In genomic region chr12:97561321-97562230, GRCh38 we compare ENCODE assay signal across 16 cellular contexts.
DNase-seq lines count a peak whose midpoint lies in the region; TF ChIP-seq lines count a peak whose summit lies in the region.
"Had no signal": no experiment of that assay in that cellular context is flagged by ENCODE, and none has a peak within 500 bp of the region (broad histone marks: within the 10 kb centered on the region; RNA-seq: fewer than 3 reads in every experiment).

No MANE protein-coding gene starts in this region.

- DNase-seq in NCI-H510A treated with DMSO at 0.1 percent for 48 hours (lab: John Stamatoyannopoulos, UW) (peak; percentile 53), NCI-H510A (lab: John Stamatoyannopoulos, UW) (no peak), NCI-H748 treated with DMSO at 0.1 percent for 48 hours (lab: John Stamatoyannopoulos, UW) (peak; percentile 51), iPS DF 4.7 (ENCODE audit: extremely low read depth, low spot score) (peak; percentile 36), type B pancreatic cell (ENCODE audit: extremely low spot score, unreplicated experiment) (no peak), DMS 273 (lab: John Stamatoyannopoulos, UW; ENCODE audit: unreplicated experiment) (no peak), kidney glomerular epithelial cell (lab: John Stamatoyannopoulos, UW) (no peak), T-helper 2 cell (no peak)
- DNase-seq: activated naive CD8-positive, alpha-beta T cell treated with anti-CD3 and anti-CD28 coated beads, Interleukin-2, amount 10 ng/mL, durations not matched to agents 7 days and 5 days; dermis blood vessel endothelial cell; DMS79; gastrocnemius medialis; left ventricle myocardium superior; right lobe of liver; stimulated activated naive CD4-positive, alpha-beta T cell treated with Interleukin-2 at 50 U/mL for 16 hours had no signal

- H3K4me3 Mint-ChIP-seq in type B pancreatic cell, result peak overlapping the region; percentile 61
- H3K4me3 Mint-ChIP-seq: activated naive CD8-positive, alpha-beta T cell treated with anti-CD3 and anti-CD28 coated beads, Interleukin-2, amount 10 ng/mL, durations not matched to agents 7 days and 5 days; activated T-helper 1 cell treated with anti-CD3 and anti-CD28 coated beads, Interleukin-12 subunit alpha, Interleukin-12 subunit beta, Interleukin-2, Interleukin-4 antibody, amounts not matched to agents 30 ng/mL and 10 ng/mL and 1 ng/mL, durations not matched to agents 14 hours and 24 hours and 36 hours had no signal

- no peak overlapping the region for H3K27ac Mint-ChIP-seq in type B pancreatic cell
- H3K27ac Mint-ChIP-seq: activated naive CD8-positive, alpha-beta T cell treated with anti-CD3 and anti-CD28 coated beads, Interleukin-2, amount 10 ng/mL, durations not matched to agents 7 days and 5 days; activated T-helper 1 cell treated with anti-CD3 and anti-CD28 coated beads, Interleukin-12 subunit alpha, Interleukin-12 subunit beta, Interleukin-2, Interleukin-4 antibody, amounts not matched to agents 30 ng/mL and 10 ng/mL and 1 ng/mL, durations not matched to agents 14 hours and 24 hours and 36 hours had no signal

- no peaks in the 10 kb centered on the region for H3K36me3 Mint-ChIP-seq in type B pancreatic cell
- H3K36me3 Mint-ChIP-seq: activated naive CD8-positive, alpha-beta T cell treated with anti-CD3 and anti-CD28 coated beads, Interleukin-2, amount 10 ng/mL, durations not matched to agents 7 days and 5 days had no signal

- peaks cover 3% of the 10 kb centered on the region for H3K27me3 Mint-ChIP-seq in type B pancreatic cell
- H3K27me3 Mint-ChIP-seq: activated naive CD8-positive, alpha-beta T cell treated with anti-CD3 and anti-CD28 coated beads, Interleukin-2, amount 10 ng/mL, durations not matched to agents 7 days and 5 days had no signal

- H3K4me1 Mint-ChIP-seq in type B pancreatic cell (ENCODE audit: unreplicated experiment), result peaks cover 41% of the 10 kb centered on the region
- H3K4me1 Mint-ChIP-seq: activated naive CD8-positive, alpha-beta T cell treated with anti-CD3 and anti-CD28 coated beads, Interleukin-2, amount 10 ng/mL, durations not matched to agents 7 days and 5 days had no signal

- TF ChIP-seq CTCF in type B pancreatic cell (conservative IDR thresholded peaks at IDR 0.05), result no peak

- H3K9me3 Mint-ChIP-seq in type B pancreatic cell, result no peaks in the 10 kb centered on the region
- H3K9me3 Mint-ChIP-seq: activated T-helper 1 cell treated with anti-CD3 and anti-CD28 coated beads, Interleukin-12 subunit alpha, Interleukin-12 subunit beta, Interleukin-2, Interleukin-4 antibody, amounts not matched to agents 30 ng/mL and 10 ng/mL and 1 ng/mL, durations not matched to agents 14 hours and 24 hours and 36 hours had no signal

Comparison
In these comparisons a context has a peak if more than half of its experiments do, and no peak if none do; other contexts are left out.
1. DNase-seq: peak in NCI-H510A treated with DMSO at 0.1 percent for 48 hours (single experiment), NCI-H748 treated with DMSO at 0.1 percent for 48 hours (single experiment) and iPS DF 4.7 (single experiment); none in NCI-H510A (single experiment), type B pancreatic cell (single experiment), DMS 273 (single experiment), kidney glomerular epithelial cell (single experiment) and T-helper 2 cell (0 of 5).